ENCODE assay signal across 10 cellular contexts in genomic region chr3:118529554-118529953, GRCh38.
"Had no signal": no experiment of that assay in that cellular context is flagged by ENCODE, and none has a peak within 500 bp of the region (broad histone marks: within the 10 kb centered on the region; RNA-seq: fewer than 3 reads in every experiment).

No MANE protein-coding gene starts in this region.

- H2AFZ ChIP-seq: GM23338 had no signal

- H3K27ac ChIP-seq: HL-60 had no signal

- H3K27ac Mint-ChIP-seq: GM23338, HFFc6 had no signal

- H3K4me2 ChIP-seq: GM23338 had no signal

- H3K4me3 Mint-ChIP-seq: GM23338, HFFc6 had no signal

- H3K4me3 ChIP-seq: GM23338, HAP-1, K562 had no signal

- H3K36me3 ChIP-seq: HAP-1 had no signal

- ATAC-seq: GM23338, HCT116 had no signal

- DNase-seq: H7, HFFc6, IMR-90 had no signal

- H3K9me3 ChIP-seq: HAP-1 had no signal

- FAIRE-seq: H1, HTR-8/SVneo, K562 had no signal
